ENCODE assay signal across 8 cellular contexts in genomic region chr1:44408181-44409018, GRCh38. TPM values are rescaled to one million over a fixed set of nuclear protein-coding genes. Genes with fewer than 3 reads are reported as not detected.
DNase-seq lines count a peak whose midpoint lies in the region; ATAC-seq lines count a peak whose summit lies in the region.

No MANE protein-coding gene starts in this region.

- H3K9me3 Mint-ChIP-seq in activated CD8-positive, alpha-beta memory T cell treated with anti-CD3 and anti-CD28 coated beads, Interleukin-2, amount 10 ng/mL, durations not matched to agents 7 days and 5 days (ENCODE audit: low read depth), result no peaks in the 10 kb centered on the region
- no peaks in the 10 kb centered on the region for H3K9me3 Mint-ChIP-seq in stimulated activated naive CD8-positive, alpha-beta T cell treated with anti-CD3 and anti-CD28 coated beads, Interleukin-15, Interleukin-2, amounts not matched to agents 100 ng/mL and 50 ng/mL, for 24 hours

- H3K4me1 ChIP-seq in iPS-18a (ENCODE audit: control insufficient read depth, low read depth, low read length), result peaks cover 22% of the 10 kb centered on the region

- no peaks in the 10 kb centered on the region for H3K36me3 Mint-ChIP-seq in activated CD8-positive, alpha-beta memory T cell treated with anti-CD3 and anti-CD28 coated beads, Interleukin-2, amount 10 ng/mL, durations not matched to agents 7 days and 5 days
- no peaks in the 10 kb centered on the region for H3K36me3 Mint-ChIP-seq in stimulated activated naive CD8-positive, alpha-beta T cell treated with anti-CD3 and anti-CD28 coated beads, Interleukin-15, Interleukin-2, amounts not matched to agents 100 ng/mL and 50 ng/mL, for 24 hours (ENCODE audit: low read depth)

- H3K9me3 ChIP-seq in iPS-18a (ENCODE audit: control insufficient read depth, low read depth, low read length), result no peaks in the 10 kb centered on the region

- peaks cover 32% of the 10 kb centered on the region for H3K4me1 Mint-ChIP-seq in activated CD8-positive, alpha-beta memory T cell treated with anti-CD3 and anti-CD28 coated beads, Interleukin-2, amount 10 ng/mL, durations not matched to agents 7 days and 5 days
- peaks cover 15% of the 10 kb centered on the region for H3K4me1 Mint-ChIP-seq in stimulated activated naive CD8-positive, alpha-beta T cell treated with anti-CD3 and anti-CD28 coated beads, Interleukin-15, Interleukin-2, amounts not matched to agents 100 ng/mL and 50 ng/mL, for 24 hours (ENCODE audit: low read depth)

- no peak overlapping the region for H3K27ac ChIP-seq in iPS-18a (ENCODE audit: low read length)

- H3K27ac Mint-ChIP-seq in activated CD8-positive, alpha-beta memory T cell treated with anti-CD3 and anti-CD28 coated beads, Interleukin-2, amount 10 ng/mL, durations not matched to agents 7 days and 5 days, result peak overlapping the region; percentile 11
- peak overlapping the region; percentile 45 for H3K27ac Mint-ChIP-seq in stimulated activated naive CD8-positive, alpha-beta T cell treated with anti-CD3 and anti-CD28 coated beads, Interleukin-15, Interleukin-2, amounts not matched to agents 100 ng/mL and 50 ng/mL, for 24 hours

- H3K27me3 ChIP-seq in iPS-18a (ENCODE audit: control insufficient read depth, insufficient read depth, low read length), result peaks cover 75% of the 10 kb centered on the region

- H3K27me3 Mint-ChIP-seq in activated CD8-positive, alpha-beta memory T cell treated with anti-CD3 and anti-CD28 coated beads, Interleukin-2, amount 10 ng/mL, durations not matched to agents 7 days and 5 days, result peaks cover 34% of the 10 kb centered on the region
- peaks cover 25% of the 10 kb centered on the region for H3K27me3 Mint-ChIP-seq in stimulated activated naive CD8-positive, alpha-beta T cell treated with anti-CD3 and anti-CD28 coated beads, Interleukin-15, Interleukin-2, amounts not matched to agents 100 ng/mL and 50 ng/mL, for 24 hours

- peak; percentile 63 for DNase-seq in activated CD8-positive, alpha-beta memory T cell treated with anti-CD3 and anti-CD28 coated beads for 24 hours
- no peak for DNase-seq in activated CD8-positive, alpha-beta memory T cell treated with anti-CD3 and anti-CD28 coated beads, Interleukin-2, amount 50 U/mL, for 4 hours
- no peak for DNase-seq in activated CD8-positive, alpha-beta memory T cell treated with anti-CD3 and anti-CD28 coated beads, Interleukin-2, amount 10 ng/mL, durations not matched to agents 7 days and 5 days
- no peak for DNase-seq in occipital lobe (lab: John Stamatoyannopoulos, UW)

- peaks cover 13% of the 10 kb centered on the region for H3K36me3 ChIP-seq in iPS-18a (ENCODE audit: control insufficient read depth, low read depth, low read length)

- peak overlapping the region; percentile 29 for H3K4me3 Mint-ChIP-seq in activated CD8-positive, alpha-beta memory T cell treated with anti-CD3 and anti-CD28 coated beads, Interleukin-2, amount 10 ng/mL, durations not matched to agents 7 days and 5 days
- H3K4me3 Mint-ChIP-seq in stimulated activated naive CD8-positive, alpha-beta T cell treated with anti-CD3 and anti-CD28 coated beads, Interleukin-15, Interleukin-2, amounts not matched to agents 100 ng/mL and 50 ng/mL, for 24 hours, result peak overlapping the region; percentile 55

- peak overlapping the region; percentile 81 for H3K4me3 ChIP-seq in iPS-18a (ENCODE audit: low read length)

- CTCF ChIA-PET in activated CD8-positive, alpha-beta memory T cell treated with anti-CD3 and anti-CD28 coated beads, Interleukin-2, amount 10 ng/mL, durations not matched to agents 7 days and 5 days (lab: Charles Lee), result no interaction called here

- peak overlapping the region; percentile 48 for H3K9ac ChIP-seq in iPS-18a (ENCODE audit: low read length)

- ATAC-seq in activated CD8-positive, alpha-beta memory T cell treated with anti-CD3 and anti-CD28 coated beads, Interleukin-2, amount 10 ng/mL, durations not matched to agents 7 days and 5 days, result no peak
- ATAC-seq in HG02870 (IDR thresholded peaks at IDR 0.05; ENCODE audit: unreplicated experiment) (no peak), HG03378 (IDR thresholded peaks at IDR 0.05; ENCODE audit: unreplicated experiment) (no peak)

RNA-seq across cellular contexts. Expression of gene RNF220, which starts 3.3 kb away (rescaled TPM):
- total RNA-seq in activated CD8-positive, alpha-beta memory T cell treated with anti-CD3 and anti-CD28 coated beads, Interleukin-2, amount 10 ng/mL, durations not matched to agents 7 days and 5 days, result 10 to 100 TPM; 81.8 to 94.1 TPM
- total RNA-seq in occipital lobe, result 46.8 TPM

RNA-seq across cellular contexts. Expression of gene ERI3, which starts 53.3 kb away (rescaled TPM):
- total RNA-seq in activated CD8-positive, alpha-beta memory T cell treated with anti-CD3 and anti-CD28 coated beads, Interleukin-2, amount 10 ng/mL, durations not matched to agents 7 days and 5 days, result 10 to 100 TPM; 27.2 to 30.4 TPM
- total RNA-seq in occipital lobe, result 99.2 TPM
